ENCODE assay signal across 26 cellular contexts in genomic region chr9:126531591-126531990, GRCh38.
DNase-seq lines count a peak whose midpoint lies in the region; ATAC-seq, FAIRE-seq and TF ChIP-seq lines count a peak whose summit lies in the region.
"Had no signal": no experiment of that assay in that cellular context is flagged by ENCODE, and none has a peak within 500 bp of the region (broad histone marks: within the 10 kb centered on the region; RNA-seq: fewer than 3 reads in every experiment).

No MANE protein-coding gene starts in this region.

- peaks cover 15% of the 10 kb centered on the region for H3K79me2 ChIP-seq in DOHH2 (ENCODE audit: control insufficient read depth, low read length)
- peaks cover 7% of the 10 kb centered on the region for H3K79me2 ChIP-seq in trophoblast cell (ENCODE audit: control insufficient read depth, insufficient read depth, low read length, poor library complexity)

- intact Hi-C loops in activated B cell treated with CpG ODN at 0.5 μM for 24 hours (cut with micrococcal nuclease) (no loop called here), kidney (cut with DNase I) (no loop called here), left colon (cut with DNase I, micrococcal nuclease) (no loop called here)
- intact Hi-C loops in naive thymus-derived CD4-positive, alpha-beta T cell (cut with micrococcal nuclease), result no loop called here

- peak overlapping the region; percentile 63 for H4K12ac ChIP-seq in trophoblast cell (ENCODE audit: low read depth, low read length)

- peak overlapping the region; percentile 89 for H3K14ac ChIP-seq in trophoblast cell (ENCODE audit: low read length)

- H3K27ac ChIP-seq in DOHH2 (ENCODE audit: low read depth, low read length) (peak overlapping the region; percentile 100), kidney (ENCODE audit: low read depth in 2 of 2, low read length in 2 of 2) (no peak overlapping the region), trophoblast cell (ENCODE audit: low read depth, low read length) (peak overlapping the region; percentile 96)
- no peak overlapping the region for H3K27ac ChIP-seq in naive thymus-derived CD4-positive, alpha-beta T cell (ENCODE audit: low read depth, low read length)
- H3K27ac ChIP-seq: foreskin keratinocyte, tibial nerve had no signal

- in situ Hi-C loops in ACHN (cut with HindIII; ENCODE audit: low pct_ligation_motif_present, low pct_unique_long_range_greater_than_20kb, low sequenced_read_pairs), result no loop called here

- H3K9ac ChIP-seq in kidney (ENCODE audit: low read length in 2 of 2), result no peak overlapping the region
- H3K9ac ChIP-seq in trophoblast cell (ENCODE audit: low read length), result no peak overlapping the region

- H3K4me1 Mint-ChIP-seq in activated B cell treated with CpG ODN at 0.5 μM for 24 hours, result peaks cover 49% of the 10 kb centered on the region
- H3K4me1 Mint-ChIP-seq in naive thymus-derived CD4-positive, alpha-beta T cell, result peaks cover 0 to 2% (median 0%) of the 10 kb centered on the region in 7 donors
- H3K4me1 Mint-ChIP-seq: activated CD4-positive, alpha-beta T cell treated with anti-CD3 and anti-CD28 coated beads for 36 hours had no signal

- peak overlapping the region; percentile 97 for H4K91ac ChIP-seq in trophoblast cell (ENCODE audit: low read depth, low read length)

- H3K9me2 ChIP-seq in DOHH2 (replicated peaks; ENCODE audit: control insufficient read depth, low read length), result no peaks in the 10 kb centered on the region

- H3K36me3 ChIP-seq in DOHH2 (ENCODE audit: control insufficient read depth, low read length) (no peaks in the 10 kb centered on the region), kidney (ENCODE audit: control insufficient read depth in 1 of 2, insufficient read depth in 2 of 2, low read length in 2 of 2) (no peaks in the 10 kb centered on the region), trophoblast cell (ENCODE audit: control insufficient read depth in 1 of 2, insufficient read depth in 2 of 2, low read length in 2 of 2) (no peaks in the 10 kb centered on the region)
- no peaks in the 10 kb centered on the region for H3K36me3 ChIP-seq in naive thymus-derived CD4-positive, alpha-beta T cell (ENCODE audit: control insufficient read depth in 2 of 3, insufficient read depth in 3 of 3, low read length in 3 of 3)
- H3K36me3 ChIP-seq: adrenal gland, HAP-1, tibial nerve had no signal

- H3K18ac ChIP-seq in trophoblast cell (ENCODE audit: low read length), result peak overlapping the region; percentile 96

- H2BK5ac ChIP-seq in trophoblast cell (ENCODE audit: low read depth, low read length, poor library complexity), result peak overlapping the region; percentile 92

- H3F3A ChIP-seq in DOHH2 (ENCODE audit: control insufficient read depth, insufficient read depth), result peaks cover 28% of the 10 kb centered on the region

- no peak for ATAC-seq in activated B cell treated with CpG ODN at 0.5 μM for 24 hours (ENCODE audit: low read depth)
- ATAC-seq in left colon, result no peak
- ATAC-seq in naive thymus-derived CD4-positive, alpha-beta T cell, result no peak
- ATAC-seq: activated CD4-positive, alpha-beta T cell treated with anti-CD3 and anti-CD28 coated beads for 36 hours; foreskin keratinocyte; left lobe of liver had no signal

- H3K27me3 ChIP-seq in DOHH2 (ENCODE audit: control insufficient read depth, low read length) (no peaks in the 10 kb centered on the region), trophoblast cell (ENCODE audit: insufficient read depth, low read length) (no peaks in the 10 kb centered on the region)
- no peaks in the 10 kb centered on the region for H3K27me3 ChIP-seq in naive thymus-derived CD4-positive, alpha-beta T cell (ENCODE audit: control insufficient read depth in 2 of 2, insufficient read depth in 2 of 2, low read length in 2 of 2)
- H3K27me3 ChIP-seq: adrenal gland had no signal

- CTCF ChIA-PET in activated B cell treated with CpG ODN at 0.5 μM for 24 hours (lab: Charles Lee), result interaction anchor here (0.6 to 3.2 kb wide), 3 partner anchors 26 to 159 kb away, joined by 3 to 17 read pairs (median 5); no protein-coding TSS in a partner anchor
- CTCF ChIA-PET in naive thymus-derived CD4-positive, alpha-beta T cell (lab: Charles Lee), result no interaction called here

- DNase-seq in activated B cell treated with CpG ODN at 0.5 μM for 24 hours (no peak), kidney (peak; percentile 43), trophoblast cell (no peak), left colon (no peak), T-helper 2 cell (no peak), ACHN (no peak)
- no peak for DNase-seq in naive thymus-derived CD4-positive, alpha-beta T cell
- DNase-seq: activated CD4-positive, alpha-beta T cell treated with anti-CD3 and anti-CD28 coated beads for 36 hours; activated naive CD4-positive, alpha-beta T cell; activated T-cell treated with anti-CD3 and anti-CD28 coated beads, Interleukin-2, amount 50 U/mL, for 48 hours; COR-L47; effector memory CD4-positive, alpha-beta T cell; foreskin keratinocyte; NCI-H1092; NCI-H187; NCI-H526; stimulated activated CD4-positive, alpha-beta T cell treated with anti-CD3 and anti-CD28 coated beads, Interleukin-4, amount 100 ng/mL, for 1 hour had no signal

- POLR2A ChIA-PET in activated B cell treated with CpG ODN at 0.5 μM for 24 hours (lab: Charles Lee), result no interaction called here
- POLR2A ChIA-PET in naive thymus-derived CD4-positive, alpha-beta T cell (lab: Charles Lee), result no interaction called here

- H3K9me3 Mint-ChIP-seq in activated B cell treated with CpG ODN at 0.5 μM for 24 hours, result no peaks in the 10 kb centered on the region
- H3K9me3 Mint-ChIP-seq in naive thymus-derived CD4-positive, alpha-beta T cell, result no peaks in the 10 kb centered on the region
- H3K9me3 Mint-ChIP-seq: stimulated activated naive CD8-positive, alpha-beta T cell treated with anti-CD3 and anti-CD28 coated beads, Interleukin-15, Interleukin-2, amounts not matched to agents 100 ng/mL and 50 ng/mL, for 24 hours; T-helper 1 cell treated with Interleukin-12 subunit alpha and Interleukin-12 subunit beta and Interleukin-4 antibody, amounts not matched to agents 30 μg/mL and 1 μg/mL, for 36 hours had no signal

- H3K27me3 Mint-ChIP-seq in activated B cell treated with CpG ODN at 0.5 μM for 24 hours, result no peaks in the 10 kb centered on the region
- peaks cover 5 to 14% (median 10%) of the 10 kb centered on the region in 5 donors for H3K27me3 Mint-ChIP-seq in naive thymus-derived CD4-positive, alpha-beta T cell

- peak overlapping the region; percentile 93 for H4K8ac ChIP-seq in trophoblast cell (ENCODE audit: low read depth, low read length)

- TF ChIP-seq CTCF in DOHH2 (IDR thresholded peaks at IDR 0.05; ENCODE audit: low read depth, low read length, poor library complexity, severe bottlenecking), result no peak
- TF ChIP-seq CTCF in activated B cell treated with CpG ODN at 0.5 μM for 24 hours (IDR thresholded peaks at IDR 0.05), result no peak
- no peak for TF ChIP-seq CTCF in kidney (IDR thresholded peaks at IDR 0.05; ENCODE audit: borderline replicate concordance, extremely low read depth, insufficient read depth)

- H2BK120ac ChIP-seq in trophoblast cell (ENCODE audit: insufficient read depth, low read length, poor library complexity), result peak overlapping the region; percentile 99

- H2BK12ac ChIP-seq in trophoblast cell (ENCODE audit: low read length), result peak overlapping the region; percentile 98

- H3K9me3 ChIP-seq in DOHH2 (ENCODE audit: control insufficient read depth, insufficient read depth, low read length), result no peaks in the 10 kb centered on the region
- no peaks in the 10 kb centered on the region for H3K9me3 ChIP-seq in kidney (ENCODE audit: control insufficient read depth in 1 of 2, low read length in 2 of 2)
- H3K9me3 ChIP-seq in trophoblast cell (ENCODE audit: insufficient read depth, low read depth, low read length), result no peaks in the 10 kb centered on the region
- no peaks in the 10 kb centered on the region for H3K9me3 ChIP-seq in naive thymus-derived CD4-positive, alpha-beta T cell (ENCODE audit: control insufficient read depth in 2 of 3, low read length in 3 of 3)
- H3K9me3 ChIP-seq: adrenal gland, HAP-1, tibial nerve had no signal

- H3K27ac Mint-ChIP-seq in activated B cell treated with CpG ODN at 0.5 μM for 24 hours, result peak overlapping the region; percentile 56
- H3K27ac Mint-ChIP-seq in naive thymus-derived CD4-positive, alpha-beta T cell, result peak overlapping the region in 1 of 9 donors; percentile 78
- H3K27ac Mint-ChIP-seq: activated CD4-positive, alpha-beta T cell treated with anti-CD3 and anti-CD28 coated beads for 36 hours; stimulated activated naive CD8-positive, alpha-beta T cell treated with anti-CD3 and anti-CD28 coated beads, Interleukin-15, Interleukin-2, amounts not matched to agents 100 ng/mL and 50 ng/mL, for 24 hours; T-helper 1 cell treated with Interleukin-12 subunit alpha and Interleukin-12 subunit beta and Interleukin-4 antibody, amounts not matched to agents 30 μg/mL and 1 μg/mL, for 36 hours had no signal

- FAIRE-seq in kidney (lab: Jason Lieb, UNC), result no peak
- FAIRE-seq: RCC 7860 had no signal

- peak overlapping the region; percentile 24 for H2AFZ ChIP-seq in trophoblast cell (ENCODE audit: insufficient read depth, low read length, poor library complexity)

- peak overlapping the region; percentile 93 for H2AK5ac ChIP-seq in trophoblast cell (ENCODE audit: low read length)

- H3K4me2 ChIP-seq in DOHH2 (ENCODE audit: low read length) (peak overlapping the region; percentile 97), trophoblast cell (ENCODE audit: low read length) (peak overlapping the region; percentile 15)

- H3K4me3 ChIP-seq in DOHH2 (ENCODE audit: low read length) (peak overlapping the region; percentile 80), kidney (ENCODE audit: low read length in 2 of 2) (no peak overlapping the region), trophoblast cell (ENCODE audit: low read depth, low read length) (no peak overlapping the region)
- no peak overlapping the region for H3K4me3 ChIP-seq in naive thymus-derived CD4-positive, alpha-beta T cell (ENCODE audit: low read length)
- H3K4me3 ChIP-seq: adrenal gland, HAP-1, tibial nerve had no signal

- no CpG with 5 or more reads among the region's 5 CpGs for WGBS in trophoblast cell (ENCODE audit: extremely low coverage, insufficient coverage, insufficient read length)

- peaks cover 51% of the 10 kb centered on the region for H3K79me1 ChIP-seq in trophoblast cell (ENCODE audit: low read length)

- H3K36me3 Mint-ChIP-seq in activated B cell treated with CpG ODN at 0.5 μM for 24 hours (ENCODE audit: low read depth), result no peaks in the 10 kb centered on the region
- no peaks in the 10 kb centered on the region for H3K36me3 Mint-ChIP-seq in naive thymus-derived CD4-positive, alpha-beta T cell
- H3K36me3 Mint-ChIP-seq: brain had no signal

- H3K4ac ChIP-seq in trophoblast cell (ENCODE audit: low read depth, low read length), result peak overlapping the region; percentile 90

- H3K4me3 Mint-ChIP-seq in activated B cell treated with CpG ODN at 0.5 μM for 24 hours, result no peak overlapping the region
- H3K4me3 Mint-ChIP-seq in naive thymus-derived CD4-positive, alpha-beta T cell, result no peak overlapping the region
- H3K4me3 Mint-ChIP-seq: activated CD4-positive, alpha-beta T cell treated with anti-CD3 and anti-CD28 coated beads for 36 hours; stimulated activated naive CD8-positive, alpha-beta T cell treated with anti-CD3 and anti-CD28 coated beads, Interleukin-15, Interleukin-2, amounts not matched to agents 100 ng/mL and 50 ng/mL, for 24 hours; T-helper 1 cell treated with Interleukin-12 subunit alpha and Interleukin-12 subunit beta and Interleukin-4 antibody, amounts not matched to agents 30 μg/mL and 1 μg/mL, for 36 hours had no signal

- no peaks in the 10 kb centered on the region for H4K20me1 ChIP-seq in DOHH2 (ENCODE audit: control insufficient read depth, insufficient read depth, low read depth, low read length)

- H3K23ac ChIP-seq in trophoblast cell (ENCODE audit: low read length), result no peak overlapping the region

- H3K4me1 ChIP-seq in DOHH2 (ENCODE audit: control insufficient read depth, low read length) (peaks cover 68% of the 10 kb centered on the region), kidney (ENCODE audit: control insufficient read depth in 1 of 2, insufficient read depth in 1 of 2, low read depth in 1 of 2, low read length in 2 of 2) (no peaks in the 10 kb centered on the region), trophoblast cell (ENCODE audit: control insufficient read depth in 1 of 2, insufficient read depth in 2 of 2, low read length in 2 of 2) (peaks cover 55 to 60% of the 10 kb centered on the region in 2 experiments)
- no peaks in the 10 kb centered on the region for H3K4me1 ChIP-seq in naive thymus-derived CD4-positive, alpha-beta T cell (ENCODE audit: control insufficient read depth in 2 of 2, insufficient read depth in 2 of 2, low read length in 2 of 2)
- H3K4me1 ChIP-seq: foreskin keratinocyte, tibial nerve had no signal

Comparison
In these comparisons a context has a peak if more than half of its experiments do, and no peak if none do; other contexts are left out.
1. H3K27ac ChIP-seq: peak in DOHH2 (single experiment) and trophoblast cell (single experiment); none in kidney (0 of 2) and naive thymus-derived CD4-positive, alpha-beta T cell (single experiment).